Comparison of ENCODE assay signal across 14 cellular contexts in genomic region chr2:173307287-173307686, GRCh38. TPM values are rescaled to one million over a fixed set of nuclear protein-coding genes. Genes with fewer than 3 reads are reported as not detected.
DNase-seq lines count a peak whose midpoint lies in the region; ATAC-seq, FAIRE-seq and TF ChIP-seq lines count a peak whose summit lies in the region.
"Had no signal": no experiment of that assay in that cellular context is flagged by ENCODE, and none has a peak within 500 bp of the region (broad histone marks: within the 10 kb centered on the region; RNA-seq: fewer than 3 reads in every experiment).

No MANE protein-coding gene starts in this region.

- H3K27me3 ChIP-seq in pancreas: no peaks in the 10 kb centered on the region

- no peak for FAIRE-seq in pancreas (lab: Jason Lieb, UNC)

- 47 to 55% methylated on average over 4 of the region's 4 CpGs for WGBS in pancreas, 2 donors

- POLR2A ChIA-PET in naive thymus-derived CD8-positive, alpha-beta T cell (lab: Charles Lee): no interaction called here

- no peaks in the 10 kb centered on the region for H3K36me3 ChIP-seq in pancreas

- H3K27ac ChIP-seq in pancreas: no peak overlapping the region
- H3K27ac ChIP-seq: HL-60, PC-9 had no signal

- H3K4me3 ChIP-seq in pancreas: no peak overlapping the region
- H3K4me3 ChIP-seq: PC-9 had no signal

- intact Hi-C loops in pancreas (cut with DNase I): no loop called here

- H3K9me3 ChIP-seq in pancreas: no peaks in the 10 kb centered on the region

- no peak for TF ChIP-seq CTCF in GM13977 (IDR thresholded peaks at IDR 0.05; ENCODE audit: extremely low read depth, insufficient read depth, missing control alignments)
- TF ChIP-seq CTCF in pancreas (IDR thresholded peaks at IDR 0.05): no peak

- no peaks in the 10 kb centered on the region for H3K4me1 Mint-ChIP-seq in naive thymus-derived CD8-positive, alpha-beta T cell
- H3K4me1 Mint-ChIP-seq: central memory CD8-positive, alpha-beta T cell had no signal

- H3K27me3 Mint-ChIP-seq in naive thymus-derived CD8-positive, alpha-beta T cell: peaks cover 0 to 3% (median 0%) of the 10 kb centered on the region in 5 donors
- H3K27me3 Mint-ChIP-seq: central memory CD8-positive, alpha-beta T cell had no signal

- in situ Hi-C loops in GM13977 (cut with MboI; ENCODE audit: low pct_unique_long_range_greater_than_20kb, low sequenced_read_pairs, unreplicated experiment): no loop called here

- ATAC-seq in GM21576 (IDR thresholded peaks at IDR 0.05; ENCODE audit: unreplicated experiment) (peak; percentile 89), HG03442 (IDR thresholded peaks at IDR 0.05; ENCODE audit: unreplicated experiment) (peak; percentile 89), pancreas (no peak)
- no peak for ATAC-seq in naive thymus-derived CD8-positive, alpha-beta T cell

- H3K4me1 ChIP-seq in pancreas: no peaks in the 10 kb centered on the region

- no peak overlapping the region for H3K4me3 Mint-ChIP-seq in naive thymus-derived CD8-positive, alpha-beta T cell
- H3K4me3 Mint-ChIP-seq: central memory CD8-positive, alpha-beta T cell had no signal

- no peak overlapping the region for H3K27ac Mint-ChIP-seq in naive thymus-derived CD8-positive, alpha-beta T cell

- DNase-seq in GM13977 (ENCODE audit: low spot score): peak; percentile 66
- DNase-seq in iPS-NIHi11 (ENCODE audit: low spot score): peak; percentile 45
- no peak for DNase-seq in DMS79 (lab: John Stamatoyannopoulos, UW)
- no peak for DNase-seq in effector CD4-positive, alpha-beta T cell
- no peak for DNase-seq in naive thymus-derived CD8-positive, alpha-beta T cell
- DNase-seq in pancreas: no peak
- DNase-seq: activated T-cell treated with anti-CD3 and anti-CD28 coated beads, Interleukin-2, amount 50 U/mL, for 48 hours; COR-L47; NCI-H146; PC-9 had no signal

- no peaks in the 10 kb centered on the region for H3K9me3 Mint-ChIP-seq in naive thymus-derived CD8-positive, alpha-beta T cell
- H3K9me3 Mint-ChIP-seq: central memory CD8-positive, alpha-beta T cell had no signal

- no peaks in the 10 kb centered on the region for H3K36me3 Mint-ChIP-seq in naive thymus-derived CD8-positive, alpha-beta T cell

RNA-seq across cellular contexts. Expression of gene CDCA7, which starts 47.4 kb away (rescaled TPM):
- total RNA-seq in naive thymus-derived CD8-positive, alpha-beta T cell: under 1 TPM; 0.49 to 0.73 TPM
- 1 to 10 TPM in 1 of 3 donors, under 1 TPM in 2; 0.13 to 1.2 (median 0.70) TPM for polyA plus RNA-seq in naive thymus-derived CD8-positive, alpha-beta T cell
- 1 to 10 TPM in 2 of 6 donors, under 1 TPM in 4; 0.28 to 2.5 (median 0.82) TPM for total RNA-seq in pancreas
- polyA plus RNA-seq in pancreas: under 1 TPM; 0.19 to 0.34 TPM

Comparison
In these comparisons a context has a peak if more than half of its experiments do, and no peak if none do; other contexts are left out.
1. DNase-seq: peak in GM13977 (single experiment) and iPS-NIHi11 (single experiment); none in DMS79 (single experiment), effector CD4-positive, alpha-beta T cell (single experiment), naive thymus-derived CD8-positive, alpha-beta T cell (0 of 10) and pancreas (0 of 6).
2. ATAC-seq: peak in GM21576 (single experiment) and HG03442 (single experiment); none in naive thymus-derived CD8-positive, alpha-beta T cell (0 of 2) and pancreas (0 of 4).